27 cellular contexts compared by ENCODE assay signal in the genomic region with DNA sequence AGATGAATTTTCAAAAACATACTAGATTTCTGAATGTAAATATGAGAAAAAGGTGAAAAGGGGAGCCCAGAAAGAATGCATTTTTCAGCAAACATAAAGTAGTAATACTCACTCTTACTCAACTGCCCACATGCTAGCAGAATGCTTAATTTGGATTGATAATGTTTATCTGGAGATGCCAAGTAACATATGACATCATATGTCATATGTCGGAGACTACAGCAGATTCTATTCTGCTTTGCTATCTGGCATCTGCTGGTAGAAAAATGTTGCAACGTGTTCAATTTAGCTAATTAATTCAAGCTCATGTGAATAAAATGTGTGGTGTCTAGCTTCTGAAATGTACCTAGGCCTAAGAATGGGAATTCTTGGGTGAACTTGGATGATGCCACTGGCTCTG. TPM values are rescaled to one million over a fixed set of nuclear protein-coding genes. Genes with fewer than 3 reads are reported as not detected.
DNase-seq lines count a peak whose midpoint lies in the region; ATAC-seq and TF ChIP-seq lines count a peak whose summit lies in the region.
"Had no signal": no experiment of that assay in that cellular context is flagged by ENCODE, and none has a peak within 500 bp of the region (broad histone marks: within the 10 kb centered on the region; RNA-seq: fewer than 3 reads in every experiment).

No MANE protein-coding gene starts in this region.

- ATAC-seq in left ventricle myocardium superior: no peak
- ATAC-seq: body of pancreas; left lobe of liver; stimulated activated naive CD8-positive, alpha-beta T cell treated with anti-CD3 and anti-CD28 coated beads, Interleukin-15, Interleukin-2, amounts not matched to agents 100 U/mL and 50 U/mL, for 24 hours had no signal

- TF ChIP-seq CTCF in DOHH2 (IDR thresholded peaks at IDR 0.05; ENCODE audit: low read depth, low read length, poor library complexity, severe bottlenecking) (no peak), choroid plexus epithelial cell (conservative IDR thresholded peaks at IDR 0.05; ENCODE audit: low read depth, low read length) (no peak), neural crest cell (conservative IDR thresholded peaks at IDR 0.05) (no peak)

- H3F3A ChIP-seq in DOHH2 (ENCODE audit: control insufficient read depth, insufficient read depth): no peaks in the 10 kb centered on the region; the same call in 1 of the 2 replicates

- H4K20me1 ChIP-seq in DOHH2 (ENCODE audit: control insufficient read depth, insufficient read depth, low read depth, low read length): no peaks in the 10 kb centered on the region

- no peak overlapping the region for H3K27ac Mint-ChIP-seq in neural crest cell (ENCODE audit: unreplicated experiment)
- H3K27ac Mint-ChIP-seq: activated CD4-positive, alpha-beta T cell treated with anti-CD3 and anti-CD28 coated beads, Interleukin-2, amount 10 ng/mL, durations not matched to agents 7 days and 5 days; activated naive CD4-positive, alpha-beta T cell treated with anti-CD3 and anti-CD28 coated beads for 36 hours; CD14-positive monocyte; nephron progenitor cell had no signal

- H3K4me1 ChIP-seq in DOHH2 (ENCODE audit: control insufficient read depth, low read length): peaks cover 40% of the 10 kb centered on the region

- no peaks in the 10 kb centered on the region for H3K27me3 Mint-ChIP-seq in neural crest cell (ENCODE audit: low read depth)
- H3K27me3 Mint-ChIP-seq: activated B cell treated with CpG ODN at 0.5 μM for 24 hours; activated CD4-positive, alpha-beta T cell treated with anti-CD3 and anti-CD28 coated beads, Interleukin-2, amount 10 ng/mL, durations not matched to agents 7 days and 5 days had no signal

- H3K27me3 ChIP-seq in DOHH2 (ENCODE audit: control insufficient read depth, low read length): no peaks in the 10 kb centered on the region
- H3K27me3 ChIP-seq: adrenal gland, body of pancreas, ovary had no signal

- intact Hi-C loops in left ventricle myocardium superior (cut with micrococcal nuclease): no loop called here

- H3K9me3 ChIP-seq in DOHH2 (ENCODE audit: control insufficient read depth, insufficient read depth, low read length): no peaks in the 10 kb centered on the region
- H3K9me3 ChIP-seq: adrenal gland, body of pancreas, ovary had no signal

- peaks cover 6% of the 10 kb centered on the region; the same call in 1 of the 2 replicates for H3K79me2 ChIP-seq in DOHH2 (ENCODE audit: control insufficient read depth, low read length)

- H3K27ac ChIP-seq in DOHH2 (ENCODE audit: low read depth, low read length): no peak overlapping the region
- H3K27ac ChIP-seq: adrenal gland, ovary had no signal

- H3K36me3 ChIP-seq in DOHH2 (ENCODE audit: control insufficient read depth, low read length): 0 out of 2 replicates have a peak, but pooled peaks cover 2% of the 10 kb centered on the region
- H3K36me3 ChIP-seq: adrenal gland, ovary had no signal

- H3K4me1 Mint-ChIP-seq in neural crest cell: peaks cover 19% of the 10 kb centered on the region

- H3K4me3 ChIP-seq in DOHH2 (ENCODE audit: low read length): no peak overlapping the region
- no peak overlapping the region for H3K4me3 ChIP-seq in choroid plexus epithelial cell (ENCODE audit: low read depth, low read length)
- H3K4me3 ChIP-seq: adrenal gland, body of pancreas, ovary had no signal

- H3K9me3 Mint-ChIP-seq in neural crest cell: no peaks in the 10 kb centered on the region
- H3K9me3 Mint-ChIP-seq: activated B cell treated with CpG ODN at 0.5 μM for 24 hours; activated CD4-positive, alpha-beta T cell treated with anti-CD3 and anti-CD28 coated beads, Interleukin-2, amount 10 ng/mL, durations not matched to agents 7 days and 5 days; activated naive CD4-positive, alpha-beta T cell treated with anti-CD3 and anti-CD28 coated beads for 36 hours; CD14-positive monocyte; nephron progenitor cell had no signal

- DNase-seq in HCEC 1CT (peak; percentile 77), choroid plexus epithelial cell (ENCODE audit: low read depth) (peak; percentile 44), neural crest cell (ENCODE audit: low read depth, low spot score) (no peak), NCI-H1417 (lab: John Stamatoyannopoulos, UW) (no peak), RKO (ENCODE audit: low spot score) (no peak), 8988T (no peak), left ventricle myocardium superior (no peak)
- DNase-seq: activated B cell treated with CpG ODN at 0.5 μM for 24 hours; activated CD4-positive, alpha-beta T cell treated with anti-CD3 and anti-CD28 coated beads, Interleukin-2, amount 10 ng/mL, durations not matched to agents 7 days and 5 days; activated naive CD4-positive, alpha-beta T cell treated with anti-CD3 and anti-CD28 coated beads for 36 hours; adrenal gland; body of pancreas; Calu3; cerebellar nuclear complex; KBM-7; mesenchymal stem cell; NCI-H1092 treated with DMSO at 0.1 percent for 48 hours; NCI-H2029 treated with DMSO at 0.1 percent for 48 hours; NCI-H2227 treated with DMSO at 0.1 percent for 48 hours; NCI-H526; nephron progenitor cell; ovary; small intestine; stimulated activated naive CD8-positive, alpha-beta T cell treated with anti-CD3 and anti-CD28 coated beads, Interleukin-15, Interleukin-2, amounts not matched to agents 100 U/mL and 50 U/mL, for 24 hours had no signal

- no peaks in the 10 kb centered on the region for H3K9me2 ChIP-seq in DOHH2 (replicated peaks; ENCODE audit: control insufficient read depth, low read length)

- H3K4me2 ChIP-seq in DOHH2 (ENCODE audit: low read length): peak overlapping the region; percentile 58; the same call in 1 of the 2 replicates

- peak overlapping the region; percentile 38 for H3K4me3 Mint-ChIP-seq in neural crest cell
- H3K4me3 Mint-ChIP-seq: activated B cell treated with CpG ODN at 0.5 μM for 24 hours; activated CD4-positive, alpha-beta T cell treated with anti-CD3 and anti-CD28 coated beads, Interleukin-2, amount 10 ng/mL, durations not matched to agents 7 days and 5 days; activated naive CD4-positive, alpha-beta T cell treated with anti-CD3 and anti-CD28 coated beads for 36 hours; CD14-positive monocyte; nephron progenitor cell had no signal

- H3K36me3 Mint-ChIP-seq in neural crest cell (ENCODE audit: low read depth): no peaks in the 10 kb centered on the region

RNA-seq across cellular contexts. Expression of gene BBIP1, which starts 4.6 kb away (rescaled TPM):
- total RNA-seq in neural crest cell (33.6 and 37.8 TPM in 2 replicates), left ventricle myocardium superior (20.6 TPM)

RNA-seq across cellular contexts. Expression of gene SHOC2, which starts 5.0 kb away (rescaled TPM):
- total RNA-seq in neural crest cell: 30.1 and 34.9 TPM in 2 replicates
- total RNA-seq in left ventricle myocardium superior: 42.7 TPM

RNA-seq across cellular contexts. Expression of gene PDCD4, which starts 42.7 kb away (rescaled TPM):
- total RNA-seq in neural crest cell (37.8 and 41.9 TPM in 2 replicates), left ventricle myocardium superior (82.4 TPM)

Comparison
In these comparisons a context has a peak if more than half of its experiments do, and no peak if none do; other contexts are left out.
1. DNase-seq: peak in HCEC 1CT (single experiment) and choroid plexus epithelial cell (single experiment); none in neural crest cell (single experiment), NCI-H1417 (0 of 3), RKO (single experiment), 8988T (single experiment) and left ventricle myocardium superior (single experiment).